In the genomic region with DNA sequence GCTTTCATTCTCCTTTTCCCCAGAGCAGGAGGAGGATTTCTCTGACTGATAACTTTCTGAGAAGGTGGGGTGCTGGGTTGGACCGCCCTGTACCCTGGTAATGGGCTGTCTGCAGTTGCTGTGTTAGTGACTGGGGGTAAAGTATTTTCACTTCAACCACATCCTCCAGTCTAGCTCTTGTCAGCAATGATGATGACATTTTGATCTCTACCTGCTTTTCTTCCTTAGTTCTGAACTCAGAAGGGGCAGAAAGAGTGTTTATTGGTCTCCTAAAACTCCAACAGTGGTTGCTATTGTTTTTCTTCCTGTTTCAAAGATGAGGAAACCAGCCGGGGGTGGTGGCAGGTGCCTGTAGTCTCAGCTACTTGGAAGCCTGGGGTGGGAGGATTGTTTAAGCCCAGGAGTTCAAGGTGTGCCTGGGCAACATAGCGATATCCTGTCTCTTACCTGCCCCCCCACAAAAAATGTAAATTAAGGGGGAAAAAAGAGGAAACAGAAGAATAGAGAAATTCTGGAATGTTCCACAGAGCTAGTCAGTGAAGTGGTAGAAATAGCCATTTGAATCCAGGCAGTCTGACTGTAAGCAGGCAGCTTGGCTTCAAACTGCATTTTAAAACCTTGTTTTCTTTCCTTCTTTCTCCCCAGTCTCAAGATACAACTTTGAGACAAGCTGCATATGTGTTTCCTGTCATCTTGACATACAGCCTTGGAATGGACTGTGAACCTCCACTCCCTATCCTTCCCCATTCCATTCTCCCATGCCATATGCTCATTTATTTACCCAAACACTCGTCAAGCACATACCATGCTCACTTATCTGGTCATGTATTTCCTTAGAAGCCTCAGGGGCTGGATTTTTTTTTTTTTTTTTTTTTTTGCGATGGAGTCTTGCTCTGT, we compare ENCODE assay signal across 8 cellular contexts. TPM values are rescaled to one million over a fixed set of nuclear protein-coding genes. Genes with fewer than 3 reads are reported as not detected.
DNase-seq lines count a peak whose midpoint lies in the region; ATAC-seq and TF ChIP-seq lines count a peak whose summit lies in the region.

No MANE protein-coding gene starts in this region.

- H3K9me3 Mint-ChIP-seq in WTC11: no peaks in the 10 kb centered on the region

- H3K9me3 ChIP-seq in duodenal mucosa (ENCODE audit: control insufficient read depth in 1 of 2, low read length in 2 of 2): no peaks in the 10 kb centered on the region

- peaks cover 25 to 30% of the 10 kb centered on the region in 2 donors for H3K4me1 ChIP-seq in duodenal mucosa (ENCODE audit: control insufficient read depth in 1 of 2, insufficient read depth in 2 of 2, low read length in 2 of 2)

- no peaks in the 10 kb centered on the region for H3K36me3 ChIP-seq in duodenal mucosa (ENCODE audit: control insufficient read depth in 1 of 2, insufficient read depth in 2 of 2, low read length in 2 of 2)

- H3K4me3 ChIP-seq in duodenal mucosa (ENCODE audit: low read depth in 1 of 2, low read length in 2 of 2) (peak overlapping the region in 1 of 2 donors; percentile 41), skin epidermis (no peak overlapping the region)

- peaks cover 2% of the 10 kb centered on the region; the same call in 1 of the 2 replicates for H3K36me3 Mint-ChIP-seq in WTC11

- H3K9ac ChIP-seq in duodenal mucosa (ENCODE audit: low read depth in 1 of 2, low read length in 2 of 2): peak overlapping the region; percentile 2 to 14

- DNase-seq in SKM-1 treated with dmso at 0.1 percent for 144 hours (lab: John Stamatoyannopoulos, UW; ENCODE audit: unreplicated experiment): peak; percentile 45
- no peak for DNase-seq in SKM-1 (lab: John Stamatoyannopoulos, UW; ENCODE audit: unreplicated experiment)
- DNase-seq in WTC11 (ENCODE audit: low spot score): no peak
- DNase-seq in NCI-H1105 (lab: John Stamatoyannopoulos, UW): no peak
- DNase-seq in Ammon's horn (ENCODE audit: low spot score): no peak

- TF ChIP-seq CTCF in WTC11 (IDR thresholded peaks at IDR 0.05): no peak

- H3K27ac ChIP-seq in duodenal mucosa (ENCODE audit: low read depth, low read length): peak overlapping the region; percentile 74
- peak overlapping the region in 19 of 21 experiments; percentile 68 to 98 (median 94) for H3K27ac ChIP-seq in skin epidermis

- H3K27ac Mint-ChIP-seq in WTC11: peak overlapping the region; percentile 83

- H3K4me3 Mint-ChIP-seq in WTC11: no peak overlapping the region

- H3K4me1 Mint-ChIP-seq in WTC11: peaks cover 36% of the 10 kb centered on the region

- POLR2A ChIA-PET in WTC11 (lab: Charles Lee): interaction anchor here (0.6 kb wide), 1 partner anchor 9 kb away, joined by 5 read pairs; no protein-coding TSS in a partner anchor

- peak; percentile 33 for ATAC-seq in HG03432 (IDR thresholded peaks at IDR 0.05; ENCODE audit: unreplicated experiment)
- peak; percentile 10; the same call in 1 of the 2 replicates for ATAC-seq in WTC11

- CTCF ChIA-PET in WTC11 (lab: Charles Lee): interaction anchor here (0.9 to 6.3 kb wide), 3 partner anchors 10 to 79 kb away, joined by 3 to 90 read pairs (median 15); no protein-coding TSS in a partner anchor

- no peaks in the 10 kb centered on the region for H3K27me3 ChIP-seq in duodenal mucosa (ENCODE audit: control insufficient read depth in 1 of 2, insufficient read depth in 2 of 2, low read length in 2 of 2)

- no peaks in the 10 kb centered on the region for H3K27me3 Mint-ChIP-seq in WTC11 (ENCODE audit: low read depth)

TF ChIP-seq in WTC11, 78 proteins besides CTCF, POLR2A, EP300 and RAD21 (continues in another document):
- TF ChIP-seq RORB (CRISPR knock-in tag; IDR thresholded peaks at IDR 0.05) (no peak), CREB1 (CRISPR knock-in tag; IDR thresholded peaks at IDR 0.05) (no peak), NR3C1 (CRISPR knock-in tag; conservative IDR thresholded peaks at IDR 0.05; ENCODE audit: low read depth) (no peak), SMAD3 (CRISPR knock-in tag; IDR thresholded peaks at IDR 0.05; ENCODE audit: borderline replicate concordance) (no peak), SP1 (CRISPR knock-in tag; conservative IDR thresholded peaks at IDR 0.05) (no peak), NR2C2 (CRISPR knock-in tag; IDR thresholded peaks at IDR 0.05) (no peak), IRF2 (CRISPR knock-in tag; IDR thresholded peaks at IDR 0.05; ENCODE audit: borderline replicate concordance, low read depth) (no peak)
- TF ChIP-seq, protein P1, sequence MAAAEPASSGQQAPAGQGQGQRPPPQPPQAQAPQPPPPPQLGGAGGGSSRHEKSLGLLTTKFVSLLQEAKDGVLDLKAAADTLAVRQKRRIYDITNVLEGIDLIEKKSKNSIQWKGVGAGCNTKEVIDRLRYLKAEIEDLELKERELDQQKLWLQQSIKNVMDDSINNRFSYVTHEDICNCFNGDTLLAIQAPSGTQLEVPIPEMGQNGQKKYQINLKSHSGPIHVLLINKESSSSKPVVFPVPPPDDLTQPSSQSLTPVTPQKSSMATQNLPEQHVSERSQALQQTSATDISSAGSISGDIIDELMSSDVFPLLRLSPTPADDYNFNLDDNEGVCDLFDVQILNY (CRISPR knock-in tag; IDR thresholded peaks at IDR 0.05): no peak
- TF ChIP-seq, protein P2, sequence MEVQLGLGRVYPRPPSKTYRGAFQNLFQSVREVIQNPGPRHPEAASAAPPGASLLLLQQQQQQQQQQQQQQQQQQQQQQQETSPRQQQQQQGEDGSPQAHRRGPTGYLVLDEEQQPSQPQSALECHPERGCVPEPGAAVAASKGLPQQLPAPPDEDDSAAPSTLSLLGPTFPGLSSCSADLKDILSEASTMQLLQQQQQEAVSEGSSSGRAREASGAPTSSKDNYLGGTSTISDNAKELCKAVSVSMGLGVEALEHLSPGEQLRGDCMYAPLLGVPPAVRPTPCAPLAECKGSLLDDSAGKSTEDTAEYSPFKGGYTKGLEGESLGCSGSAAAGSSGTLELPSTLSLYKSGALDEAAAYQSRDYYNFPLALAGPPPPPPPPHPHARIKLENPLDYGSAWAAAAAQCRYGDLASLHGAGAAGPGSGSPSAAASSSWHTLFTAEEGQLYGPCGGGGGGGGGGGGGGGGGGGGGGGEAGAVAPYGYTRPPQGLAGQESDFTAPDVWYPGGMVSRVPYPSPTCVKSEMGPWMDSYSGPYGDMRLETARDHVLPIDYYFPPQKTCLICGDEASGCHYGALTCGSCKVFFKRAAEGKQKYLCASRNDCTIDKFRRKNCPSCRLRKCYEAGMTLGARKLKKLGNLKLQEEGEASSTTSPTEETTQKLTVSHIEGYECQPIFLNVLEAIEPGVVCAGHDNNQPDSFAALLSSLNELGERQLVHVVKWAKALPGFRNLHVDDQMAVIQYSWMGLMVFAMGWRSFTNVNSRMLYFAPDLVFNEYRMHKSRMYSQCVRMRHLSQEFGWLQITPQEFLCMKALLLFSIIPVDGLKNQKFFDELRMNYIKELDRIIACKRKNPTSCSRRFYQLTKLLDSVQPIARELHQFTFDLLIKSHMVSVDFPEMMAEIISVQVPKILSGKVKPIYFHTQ (CRISPR knock-in tag; IDR thresholded peaks at IDR 0.05): no peak
- TF ChIP-seq, protein P3, sequence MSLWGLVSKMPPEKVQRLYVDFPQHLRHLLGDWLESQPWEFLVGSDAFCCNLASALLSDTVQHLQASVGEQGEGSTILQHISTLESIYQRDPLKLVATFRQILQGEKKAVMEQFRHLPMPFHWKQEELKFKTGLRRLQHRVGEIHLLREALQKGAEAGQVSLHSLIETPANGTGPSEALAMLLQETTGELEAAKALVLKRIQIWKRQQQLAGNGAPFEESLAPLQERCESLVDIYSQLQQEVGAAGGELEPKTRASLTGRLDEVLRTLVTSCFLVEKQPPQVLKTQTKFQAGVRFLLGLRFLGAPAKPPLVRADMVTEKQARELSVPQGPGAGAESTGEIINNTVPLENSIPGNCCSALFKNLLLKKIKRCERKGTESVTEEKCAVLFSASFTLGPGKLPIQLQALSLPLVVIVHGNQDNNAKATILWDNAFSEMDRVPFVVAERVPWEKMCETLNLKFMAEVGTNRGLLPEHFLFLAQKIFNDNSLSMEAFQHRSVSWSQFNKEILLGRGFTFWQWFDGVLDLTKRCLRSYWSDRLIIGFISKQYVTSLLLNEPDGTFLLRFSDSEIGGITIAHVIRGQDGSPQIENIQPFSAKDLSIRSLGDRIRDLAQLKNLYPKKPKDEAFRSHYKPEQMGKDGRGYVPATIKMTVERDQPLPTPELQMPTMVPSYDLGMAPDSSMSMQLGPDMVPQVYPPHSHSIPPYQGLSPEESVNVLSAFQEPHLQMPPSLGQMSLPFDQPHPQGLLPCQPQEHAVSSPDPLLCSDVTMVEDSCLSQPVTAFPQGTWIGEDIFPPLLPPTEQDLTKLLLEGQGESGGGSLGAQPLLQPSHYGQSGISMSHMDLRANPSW (CRISPR knock-in tag; conservative IDR thresholded peaks at IDR 0.05; ENCODE audit: low read depth): no peak
- TF ChIP-seq, protein P4, sequence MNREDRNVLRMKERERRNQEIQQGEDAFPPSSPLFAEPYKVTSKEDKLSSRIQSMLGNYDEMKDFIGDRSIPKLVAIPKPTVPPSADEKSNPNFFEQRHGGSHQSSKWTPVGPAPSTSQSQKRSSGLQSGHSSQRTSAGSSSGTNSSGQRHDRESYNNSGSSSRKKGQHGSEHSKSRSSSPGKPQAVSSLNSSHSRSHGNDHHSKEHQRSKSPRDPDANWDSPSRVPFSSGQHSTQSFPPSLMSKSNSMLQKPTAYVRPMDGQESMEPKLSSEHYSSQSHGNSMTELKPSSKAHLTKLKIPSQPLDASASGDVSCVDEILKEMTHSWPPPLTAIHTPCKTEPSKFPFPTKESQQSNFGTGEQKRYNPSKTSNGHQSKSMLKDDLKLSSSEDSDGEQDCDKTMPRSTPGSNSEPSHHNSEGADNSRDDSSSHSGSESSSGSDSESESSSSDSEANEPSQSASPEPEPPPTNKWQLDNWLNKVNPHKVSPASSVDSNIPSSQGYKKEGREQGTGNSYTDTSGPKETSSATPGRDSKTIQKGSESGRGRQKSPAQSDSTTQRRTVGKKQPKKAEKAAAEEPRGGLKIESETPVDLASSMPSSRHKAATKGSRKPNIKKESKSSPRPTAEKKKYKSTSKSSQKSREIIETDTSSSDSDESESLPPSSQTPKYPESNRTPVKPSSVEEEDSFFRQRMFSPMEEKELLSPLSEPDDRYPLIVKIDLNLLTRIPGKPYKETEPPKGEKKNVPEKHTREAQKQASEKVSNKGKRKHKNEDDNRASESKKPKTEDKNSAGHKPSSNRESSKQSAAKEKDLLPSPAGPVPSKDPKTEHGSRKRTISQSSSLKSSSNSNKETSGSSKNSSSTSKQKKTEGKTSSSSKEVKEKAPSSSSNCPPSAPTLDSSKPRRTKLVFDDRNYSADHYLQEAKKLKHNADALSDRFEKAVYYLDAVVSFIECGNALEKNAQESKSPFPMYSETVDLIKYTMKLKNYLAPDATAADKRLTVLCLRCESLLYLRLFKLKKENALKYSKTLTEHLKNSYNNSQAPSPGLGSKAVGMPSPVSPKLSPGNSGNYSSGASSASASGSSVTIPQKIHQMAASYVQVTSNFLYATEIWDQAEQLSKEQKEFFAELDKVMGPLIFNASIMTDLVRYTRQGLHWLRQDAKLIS (CRISPR knock-in tag; IDR thresholded peaks at IDR 0.05; ENCODE audit: borderline replicate concordance): no peak

RNA-seq across cellular contexts. Expression of a gene that starts 3.3 kb away (rescaled TPM):
- 25.6 to 33.5 TPM (median 29.3 TPM) in 3 replicates for total RNA-seq in WTC11 (2021)
